24 cellular contexts compared by ENCODE assay signal in the genomic region with DNA sequence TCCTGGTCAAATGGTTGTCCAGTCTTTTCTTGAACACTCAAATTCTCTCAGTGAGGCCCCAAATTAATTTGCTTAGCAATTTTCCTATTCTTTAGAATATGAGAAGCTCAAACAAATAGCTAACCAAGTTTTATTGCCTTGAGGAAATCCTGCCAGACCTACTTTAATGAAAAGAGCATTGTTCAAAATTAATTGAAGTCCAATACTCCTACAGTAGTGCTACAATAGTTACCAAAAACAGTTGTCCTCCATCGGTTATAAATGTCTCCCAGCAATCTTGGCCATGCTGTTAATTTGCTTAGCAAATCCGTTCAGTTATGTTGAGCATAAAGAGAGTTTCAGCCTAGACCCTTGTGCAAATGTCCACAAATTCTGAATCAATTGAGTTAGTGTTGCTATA.
DNase-seq lines count a peak whose midpoint lies in the region; ATAC-seq, FAIRE-seq and TF ChIP-seq lines count a peak whose summit lies in the region.
"Had no signal": no experiment of that assay in that cellular context is flagged by ENCODE, and none has a peak within 500 bp of the region (broad histone marks: within the 10 kb centered on the region; RNA-seq: fewer than 3 reads in every experiment).

No MANE protein-coding gene starts in this region.

- H3K9me3 Mint-ChIP-seq in natural killer cell treated with Interleukin-12 subunit alpha and Interleukin-12 subunit beta and Interleukin-15 and Interleukin-18, amount 100 ng/mL, for 72 hours, result no peaks in the 10 kb centered on the region
- H3K9me3 Mint-ChIP-seq: CD8-positive, alpha-beta T cell; HFFc6 had no signal

- in situ Hi-C loops in SK-MEL-5 (cut with HindIII; ENCODE audit: low pct_unique_long_range_greater_than_20kb, low sequenced_read_pairs), result no loop called here

- TF ChIP-seq CTCF in DOHH2 (IDR thresholded peaks at IDR 0.05; ENCODE audit: low read depth, low read length, poor library complexity, severe bottlenecking) (no peak), pancreas (IDR thresholded peaks at IDR 0.05) (no peak), upper lobe of right lung (IDR thresholded peaks at IDR 0.05) (no peak)

- H3K79me2 ChIP-seq in DOHH2 (ENCODE audit: control insufficient read depth, low read length), result no peaks in the 10 kb centered on the region

- no peaks in the 10 kb centered on the region for H4K20me1 ChIP-seq in DOHH2 (ENCODE audit: control insufficient read depth, insufficient read depth, low read depth, low read length)
- H4K20me1 ChIP-seq: BLaER1 treated with 17β-estradiol and CSF1 and Interleukin-3, amounts not matched to agents 10 nM and 100 nM had no signal

- H3K4me3 ChIP-seq in DOHH2 (ENCODE audit: low read length) (peak overlapping the region; percentile 7; the same call in 1 of the 2 replicates), pancreas (no peak overlapping the region), upper lobe of right lung (no peak overlapping the region)
- H3K4me3 ChIP-seq: BLaER1 treated with 17β-estradiol and CSF1 and Interleukin-3, amounts not matched to agents 10 nM and 100 nM had no signal

- H3K9me3 ChIP-seq in DOHH2 (ENCODE audit: control insufficient read depth, insufficient read depth, low read length), result no peaks in the 10 kb centered on the region
- H3K9me3 ChIP-seq in pancreas, result no peaks in the 10 kb centered on the region
- no peaks in the 10 kb centered on the region for H3K9me3 ChIP-seq in upper lobe of right lung
- H3K9me3 ChIP-seq: BLaER1 treated with 17β-estradiol and CSF1 and Interleukin-3, amounts not matched to agents 10 nM and 100 nM had no signal

- H3K27me3 ChIP-seq in DOHH2 (ENCODE audit: control insufficient read depth, low read length), result no peaks in the 10 kb centered on the region
- no peaks in the 10 kb centered on the region for H3K27me3 ChIP-seq in pancreas
- H3K27me3 ChIP-seq in upper lobe of right lung, result no peaks in the 10 kb centered on the region
- H3K27me3 ChIP-seq: BLaER1 treated with 17β-estradiol and CSF1 and Interleukin-3, amounts not matched to agents 10 nM and 100 nM had no signal

- no peak overlapping the region for H3K4me3 Mint-ChIP-seq in natural killer cell treated with Interleukin-12 subunit alpha and Interleukin-12 subunit beta and Interleukin-15 and Interleukin-18, amount 100 ng/mL, for 72 hours
- H3K4me3 Mint-ChIP-seq: B cell; CD8-positive, alpha-beta T cell; HFFc6 had no signal

- peaks cover 71% of the 10 kb centered on the region for H3K4me1 ChIP-seq in DOHH2 (ENCODE audit: control insufficient read depth, low read length)
- peaks cover 0 to under 1% (median 0%) of the 10 kb centered on the region in 3 donors for H3K4me1 ChIP-seq in pancreas
- no peaks in the 10 kb centered on the region for H3K4me1 ChIP-seq in upper lobe of right lung

- peak overlapping the region; percentile 48 for H3K4me2 ChIP-seq in DOHH2 (ENCODE audit: low read length)

- no peak for FAIRE-seq in pancreas (lab: Jason Lieb, UNC)
- FAIRE-seq: GM12892, GM18507, HTR-8/SVneo had no signal

- DNase-seq in NCI-H526 treated with DMSO at 0.1 percent for 48 hours (lab: John Stamatoyannopoulos, UW) (peak; percentile 100), SK-MEL-5 (ENCODE audit: low read depth, low spot score) (peak; percentile 16), pancreas (no peak), upper lobe of right lung (no peak)
- no peak for DNase-seq in natural killer cell treated with Interleukin-12 subunit alpha and Interleukin-12 subunit beta and Interleukin-15 and Interleukin-18, amount 100 ng/mL, for 72 hours (ENCODE audit: low spot score)
- DNase-seq: 8988T; CD8-positive, alpha-beta T cell; COR-L47; DMS 273 treated with DMSO at 0.1 percent for 48 hours; DMS53; GDM1; GOT3; H7; HFFc6; IMR-90 had no signal

- H3K36me3 Mint-ChIP-seq in natural killer cell treated with Interleukin-12 subunit alpha and Interleukin-12 subunit beta and Interleukin-15 and Interleukin-18, amount 100 ng/mL, for 72 hours, result no peaks in the 10 kb centered on the region
- H3K36me3 Mint-ChIP-seq: CD8-positive, alpha-beta T cell had no signal

- H3K36me3 ChIP-seq in DOHH2 (ENCODE audit: control insufficient read depth, low read length), result no peaks in the 10 kb centered on the region
- no peaks in the 10 kb centered on the region for H3K36me3 ChIP-seq in pancreas
- H3K36me3 ChIP-seq in upper lobe of right lung, result no peaks in the 10 kb centered on the region
- H3K36me3 ChIP-seq: BLaER1 treated with 17β-estradiol and CSF1 and Interleukin-3, amounts not matched to agents 10 nM and 100 nM had no signal

- intact Hi-C loops in pancreas (cut with DNase I), result no loop called here
- intact Hi-C loops in upper lobe of right lung (cut with DNase I), result no loop called here

- H3K27me3 Mint-ChIP-seq in natural killer cell treated with Interleukin-12 subunit alpha and Interleukin-12 subunit beta and Interleukin-15 and Interleukin-18, amount 100 ng/mL, for 72 hours, result peaks cover 0 to 8% of the 10 kb centered on the region in 2 donors
- H3K27me3 Mint-ChIP-seq: B cell had no signal

- 43 to 50% methylated on average over 2 of the region's 2 CpGs for WGBS in pancreas, 2 donors

- ATAC-seq in pancreas, result peak in 3 of 4 donors; percentile 50 to 80 (median 60)
- no peak for ATAC-seq in upper lobe of right lung
- no peak for ATAC-seq in HG03469 (IDR thresholded peaks at IDR 0.05; ENCODE audit: unreplicated experiment)
- no peak for ATAC-seq in natural killer cell treated with Interleukin-12 subunit alpha and Interleukin-12 subunit beta and Interleukin-15 and Interleukin-18, amount 100 ng/mL, for 72 hours
- ATAC-seq in GM19467 (IDR thresholded peaks at IDR 0.05; ENCODE audit: unreplicated experiment), result no peak
- ATAC-seq: CD8-positive, alpha-beta T cell; HCT116 had no signal

- no peak overlapping the region for H3K27ac Mint-ChIP-seq in natural killer cell treated with Interleukin-12 subunit alpha and Interleukin-12 subunit beta and Interleukin-15 and Interleukin-18, amount 100 ng/mL, for 72 hours
- H3K27ac Mint-ChIP-seq: B cell; CD8-positive, alpha-beta T cell; HFFc6 had no signal

- no peaks in the 10 kb centered on the region for H3K4me1 Mint-ChIP-seq in natural killer cell treated with Interleukin-12 subunit alpha and Interleukin-12 subunit beta and Interleukin-15 and Interleukin-18, amount 100 ng/mL, for 72 hours (ENCODE audit: low read depth in 2 of 2)

- H3F3A ChIP-seq in DOHH2 (ENCODE audit: control insufficient read depth, insufficient read depth), result peaks cover 3% of the 10 kb centered on the region; the same call in 1 of the 2 replicates

- H3K9me2 ChIP-seq in DOHH2 (replicated peaks; ENCODE audit: control insufficient read depth, low read length), result no peaks in the 10 kb centered on the region

- H3K27ac ChIP-seq in DOHH2 (ENCODE audit: low read depth, low read length), result peak overlapping the region; percentile 58
- peak overlapping the region in 3 of 4 donors; percentile 6 to 33 (median 28) for H3K27ac ChIP-seq in pancreas
- no peak overlapping the region for H3K27ac ChIP-seq in upper lobe of right lung
- H3K27ac ChIP-seq: BLaER1 treated with 17β-estradiol and CSF1 and Interleukin-3, amounts not matched to agents 10 nM and 100 nM had no signal

Comparison
In these comparisons a context has a peak if more than half of its experiments do, and no peak if none do; other contexts are left out.
1. DNase-seq: peak in NCI-H526 treated with DMSO at 0.1 percent for 48 hours (single experiment) and SK-MEL-5 (single experiment); none in pancreas (0 of 6), upper lobe of right lung (single experiment) and natural killer cell treated with Interleukin-12 subunit alpha and Interleukin-12 subunit beta and Interleukin-15 and Interleukin-18, amount 100 ng/mL, for 72 hours (single experiment).
2. ATAC-seq: peak in pancreas (3 of 4); none in upper lobe of right lung (single experiment), HG03469 (single experiment), natural killer cell treated with Interleukin-12 subunit alpha and Interleukin-12 subunit beta and Interleukin-15 and Interleukin-18, amount 100 ng/mL, for 72 hours (0 of 2) and GM19467 (single experiment).